ENCODE assay signal across 7 cellular contexts in the genomic region with DNA sequence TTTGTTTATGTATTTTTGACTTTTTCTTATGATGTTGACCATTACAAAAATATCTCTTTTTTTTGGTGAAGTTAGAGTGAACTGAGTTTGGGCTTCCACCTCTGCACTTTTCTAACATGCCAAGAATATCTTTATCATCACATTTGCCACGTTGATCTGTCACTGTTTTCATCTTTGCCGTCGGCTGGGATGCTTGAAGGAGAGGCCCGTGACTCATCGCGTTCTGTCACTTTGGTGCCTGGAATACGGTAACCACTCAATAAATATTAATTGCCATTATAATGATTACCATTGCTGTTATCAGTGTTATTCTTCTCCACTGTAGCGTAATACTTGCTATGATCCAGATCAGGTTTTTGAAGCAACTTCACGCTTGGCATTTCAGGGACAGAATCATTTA.
"Had no signal": no experiment of that assay in that cellular context is flagged by ENCODE, and none has a peak within 500 bp of the region (broad histone marks: within the 10 kb centered on the region; RNA-seq: fewer than 3 reads in every experiment).

No MANE protein-coding gene starts in this region.

- H3K9me3 ChIP-seq: HAP-1 had no signal

- DNase-seq: GM23248, GOT3, H7, H9, HFFc6 had no signal

- H3K4me3 ChIP-seq: GM23248, HAP-1 had no signal

- H3K36me3 ChIP-seq: HAP-1 had no signal

- H3K4me3 Mint-ChIP-seq: H9, HFFc6 had no signal

- H3K27ac Mint-ChIP-seq: H9, HFFc6 had no signal

- ATAC-seq: HCT116 had no signal

- H3K9ac ChIP-seq: GM23248 had no signal

- H2AFZ ChIP-seq: GM23248 had no signal

- H3K4me1 ChIP-seq: HAP-1 had no signal

- H3K27ac ChIP-seq: GM23248 had no signal
